In the genomic region with DNA sequence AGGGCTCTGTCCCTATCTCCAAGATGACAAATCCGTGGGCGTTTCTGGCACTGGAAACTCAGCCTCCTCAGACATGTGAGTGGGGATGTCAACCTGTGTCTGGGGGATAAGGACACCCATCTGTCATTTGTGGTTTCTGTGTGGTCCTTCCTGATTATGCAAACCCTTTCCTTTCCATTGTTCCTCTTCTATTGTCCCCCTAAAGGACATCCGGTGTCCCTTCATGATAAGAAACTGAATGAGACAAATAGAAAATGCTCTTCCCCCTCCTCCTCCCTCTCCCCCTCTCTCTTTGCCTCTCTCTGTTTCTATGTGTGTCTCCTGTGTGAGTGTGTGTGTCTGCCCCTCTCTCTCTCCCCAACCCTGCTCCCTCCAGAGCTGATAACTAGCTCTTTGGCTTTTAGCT, we compare ENCODE assay signal across 1 cellular context.
TF ChIP-seq lines count a peak whose summit lies in the region.

No MANE protein-coding gene starts in this region.

TF ChIP-seq in K562, 482 proteins besides CTCF, POLR2A, EP300 and RAD21 (continued from another document and continues in another):
- no peak for TF ChIP-seq CTCFL (IDR thresholded peaks at IDR 0.05; ENCODE audit: borderline replicate concordance, insufficient read depth, low read depth, low read length, poor library complexity, severe bottlenecking)
- TF ChIP-seq DEAF1 (CRISPR knock-in tag; IDR thresholded peaks at IDR 0.05) = no peak
- TF ChIP-seq, protein P1, sequence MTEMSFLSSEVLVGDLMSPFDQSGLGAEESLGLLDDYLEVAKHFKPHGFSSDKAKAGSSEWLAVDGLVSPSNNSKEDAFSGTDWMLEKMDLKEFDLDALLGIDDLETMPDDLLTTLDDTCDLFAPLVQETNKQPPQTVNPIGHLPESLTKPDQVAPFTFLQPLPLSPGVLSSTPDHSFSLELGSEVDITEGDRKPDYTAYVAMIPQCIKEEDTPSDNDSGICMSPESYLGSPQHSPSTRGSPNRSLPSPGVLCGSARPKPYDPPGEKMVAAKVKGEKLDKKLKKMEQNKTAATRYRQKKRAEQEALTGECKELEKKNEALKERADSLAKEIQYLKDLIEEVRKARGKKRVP (CRISPR knock-in tag; IDR thresholded peaks at IDR 0.05) = no peak; the same call in 1 of the 2 replicates
- TF ChIP-seq NR2C1 (IDR thresholded peaks at IDR 0.05) = no peak
- TF ChIP-seq NR2C1 (tag; IDR thresholded peaks at IDR 0.05) = no peak
- TF ChIP-seq, protein P2, sequence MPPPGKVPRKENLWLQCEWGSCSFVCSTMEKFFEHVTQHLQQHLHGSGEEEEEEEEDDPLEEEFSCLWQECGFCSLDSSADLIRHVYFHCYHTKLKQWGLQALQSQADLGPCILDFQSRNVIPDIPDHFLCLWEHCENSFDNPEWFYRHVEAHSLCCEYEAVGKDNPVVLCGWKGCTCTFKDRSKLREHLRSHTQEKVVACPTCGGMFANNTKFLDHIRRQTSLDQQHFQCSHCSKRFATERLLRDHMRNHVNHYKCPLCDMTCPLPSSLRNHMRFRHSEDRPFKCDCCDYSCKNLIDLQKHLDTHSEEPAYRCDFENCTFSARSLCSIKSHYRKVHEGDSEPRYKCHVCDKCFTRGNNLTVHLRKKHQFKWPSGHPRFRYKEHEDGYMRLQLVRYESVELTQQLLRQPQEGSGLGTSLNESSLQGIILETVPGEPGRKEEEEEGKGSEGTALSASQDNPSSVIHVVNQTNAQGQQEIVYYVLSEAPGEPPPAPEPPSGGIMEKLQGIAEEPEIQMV (tag; conservative IDR thresholded peaks at IDR 0.05; ENCODE audit: low read depth) = no peak
- TF ChIP-seq, protein P3, sequence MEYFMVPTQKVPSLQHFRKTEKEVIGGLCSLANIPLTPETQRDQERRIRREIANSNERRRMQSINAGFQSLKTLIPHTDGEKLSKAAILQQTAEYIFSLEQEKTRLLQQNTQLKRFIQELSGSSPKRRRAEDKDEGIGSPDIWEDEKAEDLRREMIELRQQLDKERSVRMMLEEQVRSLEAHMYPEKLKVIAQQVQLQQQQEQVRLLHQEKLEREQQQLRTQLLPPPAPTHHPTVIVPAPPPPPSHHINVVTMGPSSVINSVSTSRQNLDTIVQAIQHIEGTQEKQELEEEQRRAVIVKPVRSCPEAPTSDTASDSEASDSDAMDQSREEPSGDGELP (CRISPR knock-in tag; IDR thresholded peaks at IDR 0.05; ENCODE audit: borderline replicate concordance) = no peak; the same call in 1 of the 2 replicates
- no peak for TF ChIP-seq HOXB6 (CRISPR knock-in tag; IDR thresholded peaks at IDR 0.05; ENCODE audit: borderline replicate concordance)
- no peak for TF ChIP-seq ZBTB33 (CRISPR knock-in tag; IDR thresholded peaks at IDR 0.05)
- no peak for TF ChIP-seq RBM22 (IDR thresholded peaks at IDR 0.05; ENCODE audit: low read depth, low read length, poor library complexity, severe bottlenecking)
- TF ChIP-seq, protein P4, sequence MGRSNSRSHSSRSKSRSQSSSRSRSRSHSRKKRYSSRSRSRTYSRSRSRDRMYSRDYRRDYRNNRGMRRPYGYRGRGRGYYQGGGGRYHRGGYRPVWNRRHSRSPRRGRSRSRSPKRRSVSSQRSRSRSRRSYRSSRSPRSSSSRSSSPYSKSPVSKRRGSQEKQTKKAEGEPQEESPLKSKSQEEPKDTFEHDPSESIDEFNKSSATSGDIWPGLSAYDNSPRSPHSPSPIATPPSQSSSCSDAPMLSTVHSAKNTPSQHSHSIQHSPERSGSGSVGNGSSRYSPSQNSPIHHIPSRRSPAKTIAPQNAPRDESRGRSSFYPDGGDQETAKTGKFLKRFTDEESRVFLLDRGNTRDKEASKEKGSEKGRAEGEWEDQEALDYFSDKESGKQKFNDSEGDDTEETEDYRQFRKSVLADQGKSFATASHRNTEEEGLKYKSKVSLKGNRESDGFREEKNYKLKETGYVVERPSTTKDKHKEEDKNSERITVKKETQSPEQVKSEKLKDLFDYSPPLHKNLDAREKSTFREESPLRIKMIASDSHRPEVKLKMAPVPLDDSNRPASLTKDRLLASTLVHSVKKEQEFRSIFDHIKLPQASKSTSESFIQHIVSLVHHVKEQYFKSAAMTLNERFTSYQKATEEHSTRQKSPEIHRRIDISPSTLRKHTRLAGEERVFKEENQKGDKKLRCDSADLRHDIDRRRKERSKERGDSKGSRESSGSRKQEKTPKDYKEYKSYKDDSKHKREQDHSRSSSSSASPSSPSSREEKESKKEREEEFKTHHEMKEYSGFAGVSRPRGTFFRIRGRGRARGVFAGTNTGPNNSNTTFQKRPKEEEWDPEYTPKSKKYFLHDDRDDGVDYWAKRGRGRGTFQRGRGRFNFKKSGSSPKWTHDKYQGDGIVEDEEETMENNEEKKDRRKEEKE (IDR thresholded peaks at IDR 0.05; ENCODE audit: borderline replicate concordance in 1 of 2, control insufficient read depth in 1 of 2, low read depth in 2 of 2, low read length in 1 of 2) = no peak
- no peak for TF ChIP-seq RFX7 (CRISPR knock-in tag; IDR thresholded peaks at IDR 0.05)
- peak; percentile 47; the same call in 1 of the 2 replicates for TF ChIP-seq JUND (IDR thresholded peaks at IDR 0.05; ENCODE audit: borderline replicate concordance, low read depth, low read length)
- 0 out of 3 replicates have a peak, but pooled peaks have one; percentile 22 for TF ChIP-seq JUND (tag; IDR thresholded peaks at IDR 0.05; ENCODE audit: borderline replicate concordance, low read depth, low read length)
- TF ChIP-seq ZNF696 (CRISPR knock-in tag; conservative IDR thresholded peaks at IDR 0.05) = no peak
- TF ChIP-seq ZNF609 (CRISPR knock-in tag; IDR thresholded peaks at IDR 0.05; ENCODE audit: borderline replicate concordance) = 0 out of 2 replicates have a peak, but pooled peaks have one; percentile 32
- TF ChIP-seq ZNF79 (CRISPR knock-in tag; IDR thresholded peaks at IDR 0.05; ENCODE audit: low read depth) = no peak
- TF ChIP-seq ZNF12 (CRISPR knock-in tag; IDR thresholded peaks at IDR 0.05) = no peak
- TF ChIP-seq KLF6 (CRISPR knock-in tag; IDR thresholded peaks at IDR 0.05; ENCODE audit: borderline replicate concordance) = no peak
- TF ChIP-seq IRF1 (CRISPR knock-in tag; IDR thresholded peaks at IDR 0.05; ENCODE audit: borderline replicate concordance) = no peak
- TF ChIP-seq, protein P5, sequence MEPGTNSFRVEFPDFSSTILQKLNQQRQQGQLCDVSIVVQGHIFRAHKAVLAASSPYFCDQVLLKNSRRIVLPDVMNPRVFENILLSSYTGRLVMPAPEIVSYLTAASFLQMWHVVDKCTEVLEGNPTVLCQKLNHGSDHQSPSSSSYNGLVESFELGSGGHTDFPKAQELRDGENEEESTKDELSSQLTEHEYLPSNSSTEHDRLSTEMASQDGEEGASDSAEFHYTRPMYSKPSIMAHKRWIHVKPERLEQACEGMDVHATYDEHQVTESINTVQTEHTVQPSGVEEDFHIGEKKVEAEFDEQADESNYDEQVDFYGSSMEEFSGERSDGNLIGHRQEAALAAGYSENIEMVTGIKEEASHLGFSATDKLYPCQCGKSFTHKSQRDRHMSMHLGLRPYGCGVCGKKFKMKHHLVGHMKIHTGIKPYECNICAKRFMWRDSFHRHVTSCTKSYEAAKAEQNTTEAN (CRISPR knock-in tag; IDR thresholded peaks at IDR 0.05) = no peak
- peak; percentile 69; the same call in 1 of the 2 replicates for TF ChIP-seq BCL6 (CRISPR knock-in tag; IDR thresholded peaks at IDR 0.05)
- TF ChIP-seq POLR2G (IDR thresholded peaks at IDR 0.05; ENCODE audit: low read depth, low read length) = no peak
- no peak for TF ChIP-seq KHSRP (IDR thresholded peaks at IDR 0.05)
- no peak for TF ChIP-seq HES1 (IDR thresholded peaks at IDR 0.05; ENCODE audit: low read depth)
- no peak for TF ChIP-seq DACH1 (IDR thresholded peaks at IDR 0.05; ENCODE audit: partially characterized antibody)
- peak; percentile 48; the same call in 1 of the 2 replicates for TF ChIP-seq RNF2 (IDR thresholded peaks at IDR 0.05)
- no peak; the same call in 1 of the 2 replicates for TF ChIP-seq TCF7 (IDR thresholded peaks at IDR 0.05; ENCODE audit: borderline replicate concordance)
- TF ChIP-seq, protein P6, sequence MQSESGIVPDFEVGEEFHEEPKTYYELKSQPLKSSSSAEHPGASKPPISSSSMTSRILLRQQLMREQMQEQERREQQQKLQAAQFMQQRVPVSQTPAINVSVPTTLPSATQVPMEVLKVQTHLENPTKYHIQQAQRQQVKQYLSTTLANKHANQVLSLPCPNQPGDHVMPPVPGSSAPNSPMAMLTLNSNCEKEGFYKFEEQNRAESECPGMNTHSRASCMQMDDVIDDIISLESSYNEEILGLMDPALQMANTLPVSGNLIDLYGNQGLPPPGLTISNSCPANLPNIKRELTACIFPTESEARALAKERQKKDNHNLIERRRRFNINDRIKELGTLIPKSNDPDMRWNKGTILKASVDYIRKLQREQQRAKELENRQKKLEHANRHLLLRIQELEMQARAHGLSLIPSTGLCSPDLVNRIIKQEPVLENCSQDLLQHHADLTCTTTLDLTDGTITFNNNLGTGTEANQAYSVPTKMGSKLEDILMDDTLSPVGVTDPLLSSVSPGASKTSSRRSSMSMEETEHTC (IDR thresholded peaks at IDR 0.05) = peak; percentile 67; the same call in 1 of the 2 replicates
